8 cellular contexts compared by ENCODE assay signal in the genomic region with DNA sequence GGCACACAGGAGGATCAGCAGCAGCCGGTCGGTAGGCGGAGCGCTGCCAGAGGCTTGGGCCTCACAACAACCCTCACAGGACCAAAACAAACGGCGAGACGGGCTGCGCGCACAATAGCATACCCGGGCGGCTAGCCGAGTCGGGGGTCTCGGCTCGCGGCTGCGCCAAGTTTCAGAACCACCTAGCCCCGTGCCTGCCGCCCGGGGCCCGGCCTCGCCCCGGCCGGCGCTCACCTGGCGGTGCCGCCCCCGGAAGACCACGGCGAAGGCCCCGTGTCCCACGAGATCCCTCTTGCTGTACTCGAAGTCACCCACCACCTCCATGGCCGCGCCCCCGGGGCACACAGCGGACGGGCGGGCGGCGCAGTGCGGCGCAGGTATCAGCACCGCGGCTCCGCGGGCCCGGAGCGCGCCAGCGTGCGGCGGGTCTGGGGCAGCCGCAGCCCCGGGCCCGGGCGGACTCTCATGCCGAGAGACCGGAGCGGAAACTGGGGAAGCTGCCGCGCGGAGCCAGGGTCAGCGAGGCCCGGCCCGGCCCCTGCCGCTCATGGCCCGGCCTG. TPM values are rescaled to one million over a fixed set of nuclear protein-coding genes. Genes with fewer than 3 reads are reported as not detected.
DNase-seq lines count a peak whose midpoint lies in the region; ATAC-seq and TF ChIP-seq lines count a peak whose summit lies in the region.

No MANE protein-coding gene starts in this region.

- H2AFZ ChIP-seq in PC-3 (ENCODE audit: low read length): peak overlapping the region; percentile 98

- POLR2A ChIA-PET in PC-3 (lab: Charles Lee; ENCODE audit: unreplicated experiment): no interaction called here

- no peak overlapping the region for H3K27ac ChIP-seq in PC-3 (ENCODE audit: low read length)

- H3K27ac Mint-ChIP-seq in activated T-helper 1 cell treated with anti-CD3 and anti-CD28 coated beads, Interleukin-12 subunit alpha, Interleukin-12 subunit beta, Interleukin-2, Interleukin-4 antibody, amounts not matched to agents 30 ng/mL and 10 ng/mL and 1 ng/mL, durations not matched to agents 14 hours and 24 hours and 36 hours: peak overlapping the region; percentile 61

- peaks cover 6% of the 10 kb centered on the region; the same call in 1 of the 2 replicates for H3K4me1 ChIP-seq in PC-3 (ENCODE audit: insufficient read depth, low read length)

- DNase-seq in PC-3 (peak; percentile 60), fibroblast of peridontal ligament (ENCODE audit: extremely low read depth) (peak; percentile 53), myocyte (ENCODE audit: low read depth) (peak; percentile 74)
- peak; percentile 40 for DNase-seq in activated T-helper 1 cell treated with anti-CD3 and anti-CD28 coated beads, Interleukin-12 subunit alpha, Interleukin-12 subunit beta, Interleukin-2, Interleukin-4 antibody, amounts not matched to agents 30 ng/mL and 10 ng/mL and 1 ng/mL, durations not matched to agents 14 hours and 24 hours and 36 hours (ENCODE audit: low spot score)
- peak; percentile 16 to 63 (median 38) for DNase-seq in stimulated activated naive CD4-positive, alpha-beta T cell (lab: John Stamatoyannopoulos, UW)

- ATAC-seq in HG03045 (IDR thresholded peaks at IDR 0.05; ENCODE audit: unreplicated experiment) (peak; percentile 37), PC-3 (peak; percentile 79), GM21717 (IDR thresholded peaks at IDR 0.05; ENCODE audit: unreplicated experiment) (no peak)

- no peaks in the 10 kb centered on the region for H3K27me3 Mint-ChIP-seq in activated T-helper 1 cell treated with anti-CD3 and anti-CD28 coated beads, Interleukin-12 subunit alpha, Interleukin-12 subunit beta, Interleukin-2, Interleukin-4 antibody, amounts not matched to agents 30 ng/mL and 10 ng/mL and 1 ng/mL, durations not matched to agents 14 hours and 24 hours and 36 hours (ENCODE audit: insufficient read depth)

- peak overlapping the region; percentile 77 for H3K9ac ChIP-seq in PC-3 (ENCODE audit: low read length)

- BruUV-seq in PC-3 (replicated peaks; lab: Mats Ljungman, UMichigan): no TSS peak

- H3K36me3 ChIP-seq in PC-3 (ENCODE audit: low read depth, low read length): no peaks in the 10 kb centered on the region

- H4K20me1 ChIP-seq in PC-3 (ENCODE audit: low read length): no peaks in the 10 kb centered on the region

- H3K4me1 Mint-ChIP-seq in activated T-helper 1 cell treated with anti-CD3 and anti-CD28 coated beads, Interleukin-12 subunit alpha, Interleukin-12 subunit beta, Interleukin-2, Interleukin-4 antibody, amounts not matched to agents 30 ng/mL and 10 ng/mL and 1 ng/mL, durations not matched to agents 14 hours and 24 hours and 36 hours (ENCODE audit: low read depth): peaks cover 10% of the 10 kb centered on the region

- H3K9me3 Mint-ChIP-seq in activated T-helper 1 cell treated with anti-CD3 and anti-CD28 coated beads, Interleukin-12 subunit alpha, Interleukin-12 subunit beta, Interleukin-2, Interleukin-4 antibody, amounts not matched to agents 30 ng/mL and 10 ng/mL and 1 ng/mL, durations not matched to agents 14 hours and 24 hours and 36 hours: no peaks in the 10 kb centered on the region

- intact Hi-C loops in PC-3 (cut with micrococcal nuclease): loop anchor here (5.0 kb wide), 1 partner anchor 35 kb away; no protein-coding TSS in a partner anchor
- intact Hi-C loops in activated T-helper 1 cell treated with anti-CD3 and anti-CD28 coated beads, Interleukin-12 subunit alpha, Interleukin-12 subunit beta, Interleukin-2, Interleukin-4 antibody, amounts not matched to agents 30 ng/mL and 10 ng/mL and 1 ng/mL, durations not matched to agents 14 hours and 24 hours and 36 hours (cut with micrococcal nuclease): loop anchor here (5.0 kb wide), 1 partner anchor 100 kb away; no protein-coding TSS in a partner anchor

- no peaks in the 10 kb centered on the region for H3K9me2 ChIP-seq in PC-3 (replicated peaks; ENCODE audit: low read length)

- H3K79me2 ChIP-seq in PC-3 (ENCODE audit: low read length): no peaks in the 10 kb centered on the region

- H3K4me3 ChIP-seq in PC-3 (ENCODE audit: low read length): peak overlapping the region; percentile 77

- H3K4me2 ChIP-seq in PC-3 (ENCODE audit: low read length): peak overlapping the region; percentile 99

- H3K9me3 ChIP-seq in PC-3 (ENCODE audit: low read length): no peaks in the 10 kb centered on the region

- no peaks in the 10 kb centered on the region for H3F3A ChIP-seq in PC-3 (ENCODE audit: low read length, unreplicated experiment)

- CTCF ChIA-PET in PC-3 (lab: Charles Lee): no interaction called here

- H3K27me3 ChIP-seq in PC-3 (ENCODE audit: low read length): no peaks in the 10 kb centered on the region

- H3K4me3 Mint-ChIP-seq in activated T-helper 1 cell treated with anti-CD3 and anti-CD28 coated beads, Interleukin-12 subunit alpha, Interleukin-12 subunit beta, Interleukin-2, Interleukin-4 antibody, amounts not matched to agents 30 ng/mL and 10 ng/mL and 1 ng/mL, durations not matched to agents 14 hours and 24 hours and 36 hours: peak overlapping the region; percentile 84

- TF ChIP-seq CTCF in GM12873 (IDR thresholded peaks at IDR 0.05; ENCODE audit: insufficient read depth, low read depth, low read length, missing control alignments) (peak; percentile 34), PC-3 (conservative IDR thresholded peaks at IDR 0.05; ENCODE audit: low read depth, low read length) (peak; percentile 35)

- H3K36me3 Mint-ChIP-seq in activated T-helper 1 cell treated with anti-CD3 and anti-CD28 coated beads, Interleukin-12 subunit alpha, Interleukin-12 subunit beta, Interleukin-2, Interleukin-4 antibody, amounts not matched to agents 30 ng/mL and 10 ng/mL and 1 ng/mL, durations not matched to agents 14 hours and 24 hours and 36 hours (ENCODE audit: low read depth): peaks cover 9% of the 10 kb centered on the region

RNA-seq across cellular contexts. Expression of a gene that starts 0.6 kb away (rescaled TPM):
- 15.8 and 30.2 TPM in 2 replicates for total RNA-seq in PC-3 (2014; rRNA removed)
- total RNA-seq in activated T-helper 1 cell treated with anti-CD3 and anti-CD28 coated beads, Interleukin-12 subunit alpha, Interleukin-12 subunit beta, Interleukin-2, Interleukin-4 antibody, amounts not matched to agents 30 ng/mL and 10 ng/mL and 1 ng/mL, durations not matched to agents 14 hours and 24 hours and 36 hours: 17.8 and 18.6 TPM in 2 replicates
- 10.2 and 18.0 TPM in 2 replicates for total RNA-seq in myocyte
- 13.6 TPM for polyA plus RNA-seq in myocyte (2012)
